Comparison of ENCODE assay signal across 23 cellular contexts in genomic region chr17:66923881-66924280, GRCh38. TPM values are rescaled to one million over a fixed set of nuclear protein-coding genes. Genes with fewer than 3 reads are reported as not detected.
"Had no signal": no experiment of that assay in that cellular context is flagged by ENCODE, and none has a peak within 500 bp of the region (broad histone marks: within the 10 kb centered on the region; RNA-seq: fewer than 3 reads in every experiment).

No MANE protein-coding gene starts in this region.

- H3K9me3 ChIP-seq: SJSA1 had no signal

- H3K27ac ChIP-seq: KMS-11, SJSA1, SK-N-MC had no signal

- H3K4me2 ChIP-seq: KMS-11 had no signal

- H3K36me3 ChIP-seq: SJSA1 had no signal

- H3K4me3 ChIP-seq: K562, SJSA1, SK-N-MC had no signal

- DNase-seq: Kasumi-1, MM.1S, NCI-H1092 treated with DMSO at 0.1 percent for 48 hours, NCI-H1436, NCI-H187, NCI-H2029, NCI-H2081 treated with DMSO at 0.1 percent for 48 hours, NCI-H2171, NCI-H226, NCI-H446, NCI-H510A, NCI-H524 treated with DMSO at 0.1 percent for 48 hours, NCI-H69, NCI-H774, Right ventricle myocardium superior, RPMI8226, SIG-M5 had no signal

- ATAC-seq: K562 had no signal

RNA-seq across cellular contexts. Expression of gene CACNG4, which starts 40.6 kb away (rescaled TPM):
- total RNA-seq: HT1080, Right ventricle myocardium superior had no signal
- polyA plus RNA-seq: IgD-negative memory B cell, K562 had no signal
